Comparison of ENCODE assay signal across 9 cellular contexts in genomic region chr1:99728494-99729235, GRCh38. TPM values are rescaled to one million over a fixed set of nuclear protein-coding genes. Genes with fewer than 3 reads are reported as not detected.
A peak's percentile ranks its signal among the peaks of the same experiment; 100 is the strongest.
DNase-seq lines count a peak whose midpoint lies in the region; ATAC-seq, FAIRE-seq and TF ChIP-seq lines count a peak whose summit lies in the region.
"Had no signal": no experiment of that assay in that cellular context is flagged by ENCODE, and none has a peak within 500 bp of the region (broad histone marks: within the 10 kb centered on the region; RNA-seq: fewer than 3 reads in every experiment).

No MANE protein-coding gene starts in this region.

- peaks cover 21% of the 10 kb centered on the region for H3K4me1 Mint-ChIP-seq in neural crest cell
- no peaks in the 10 kb centered on the region for H3K4me1 Mint-ChIP-seq in activated naive CD8-positive, alpha-beta T cell treated with anti-CD3 and anti-CD28 coated beads for 36 hours
- H3K4me1 Mint-ChIP-seq: activated naive CD4-positive, alpha-beta T cell treated with anti-CD3 and anti-CD28 coated beads, Interleukin-2, amount 50 U/mL, for 24 hours had no signal

- H3K27ac Mint-ChIP-seq in neural crest cell (ENCODE audit: unreplicated experiment), result no peak overlapping the region
- no peak overlapping the region for H3K27ac Mint-ChIP-seq in activated naive CD8-positive, alpha-beta T cell treated with anti-CD3 and anti-CD28 coated beads for 36 hours
- H3K27ac Mint-ChIP-seq: activated naive CD4-positive, alpha-beta T cell treated with anti-CD3 and anti-CD28 coated beads, Interleukin-2, amount 50 U/mL, for 24 hours had no signal

- H3K27me3 ChIP-seq in bronchial epithelial cell (ENCODE audit: control insufficient read depth, insufficient read depth, low read length), result no peaks in the 10 kb centered on the region

- DNase-seq in NCI-H2227 (lab: John Stamatoyannopoulos, UW; ENCODE audit: unreplicated experiment) (peak; percentile 8), NCI-H2227 treated with DMSO at 0.1 percent for 48 hours (lab: John Stamatoyannopoulos, UW) (no peak), bronchial epithelial cell (ENCODE audit: low read depth) (peak; percentile 49), neural crest cell (ENCODE audit: low read depth, low spot score) (no peak)
- DNase-seq in activated naive CD8-positive, alpha-beta T cell treated with anti-CD3 and anti-CD28 coated beads for 36 hours, result no peak

- no peak overlapping the region for H3K4me3 ChIP-seq in bronchial epithelial cell (ENCODE audit: low read depth, low read length)

- no peak overlapping the region for H3K4me3 Mint-ChIP-seq in neural crest cell
- H3K4me3 Mint-ChIP-seq in activated naive CD8-positive, alpha-beta T cell treated with anti-CD3 and anti-CD28 coated beads for 36 hours, result no peak overlapping the region
- H3K4me3 Mint-ChIP-seq: activated naive CD4-positive, alpha-beta T cell treated with anti-CD3 and anti-CD28 coated beads, Interleukin-2, amount 50 U/mL, for 24 hours had no signal

- peak; percentile 43; the same call in 1 of the 2 replicates for TF ChIP-seq CTCF in LNCAP (IDR thresholded peaks at IDR 0.05)
- TF ChIP-seq CTCF in bronchial epithelial cell (IDR thresholded peaks at IDR 0.05; ENCODE audit: insufficient read depth, low read length, severe bottlenecking), result peak; percentile 31
- peak; percentile 65 for TF ChIP-seq CTCF in neural crest cell (conservative IDR thresholded peaks at IDR 0.05)

- ATAC-seq in HG03457 (IDR thresholded peaks at IDR 0.05; ENCODE audit: unreplicated experiment) (no peak), GM21529 (IDR thresholded peaks at IDR 0.05; ENCODE audit: unreplicated experiment) (no peak)

- FAIRE-seq in bronchial epithelial cell (lab: Jason Lieb, UNC), result no peak

- H3K27me3 Mint-ChIP-seq in neural crest cell (ENCODE audit: low read depth), result no peaks in the 10 kb centered on the region
- no peaks in the 10 kb centered on the region for H3K27me3 Mint-ChIP-seq in activated naive CD8-positive, alpha-beta T cell treated with anti-CD3 and anti-CD28 coated beads for 36 hours

- peaks cover 2% of the 10 kb centered on the region for H3K36me3 ChIP-seq in bronchial epithelial cell (ENCODE audit: control insufficient read depth, insufficient read depth, low read length)

- H3K9me3 Mint-ChIP-seq in neural crest cell, result no peaks in the 10 kb centered on the region
- no peaks in the 10 kb centered on the region for H3K9me3 Mint-ChIP-seq in activated naive CD8-positive, alpha-beta T cell treated with anti-CD3 and anti-CD28 coated beads for 36 hours
- H3K9me3 Mint-ChIP-seq: activated naive CD4-positive, alpha-beta T cell treated with anti-CD3 and anti-CD28 coated beads, Interleukin-2, amount 50 U/mL, for 24 hours had no signal

- H3K36me3 Mint-ChIP-seq in neural crest cell (ENCODE audit: low read depth), result peaks cover 2% of the 10 kb centered on the region
- no peaks in the 10 kb centered on the region for H3K36me3 Mint-ChIP-seq in activated naive CD8-positive, alpha-beta T cell treated with anti-CD3 and anti-CD28 coated beads for 36 hours

RNA-seq across cellular contexts. Expression of gene FRRS1, which starts 37.8 kb away (rescaled TPM):
- 23.4 and 28.3 TPM in 2 replicates for total RNA-seq in bronchial epithelial cell
- total RNA-seq in neural crest cell, result 8.2 and 9.3 TPM in 2 replicates
- 1 to 10 TPM; 4.2 to 4.3 TPM for total RNA-seq in activated naive CD8-positive, alpha-beta T cell treated with anti-CD3 and anti-CD28 coated beads for 36 hours

Comparison
In these comparisons a context has a peak if more than half of its experiments do, and no peak if none do; other contexts are left out.
1. DNase-seq: peak in NCI-H2227 (single experiment) and bronchial epithelial cell (single experiment); none in NCI-H2227 treated with DMSO at 0.1 percent for 48 hours (single experiment), neural crest cell (single experiment) and activated naive CD8-positive, alpha-beta T cell treated with anti-CD3 and anti-CD28 coated beads for 36 hours (single experiment).
2. Peak in every context shown above with its lines, with median percentiles within 50 percentile points of each other: CTCF ChIP-seq.